1 cellular context compared by ENCODE assay signal in the genomic region with DNA sequence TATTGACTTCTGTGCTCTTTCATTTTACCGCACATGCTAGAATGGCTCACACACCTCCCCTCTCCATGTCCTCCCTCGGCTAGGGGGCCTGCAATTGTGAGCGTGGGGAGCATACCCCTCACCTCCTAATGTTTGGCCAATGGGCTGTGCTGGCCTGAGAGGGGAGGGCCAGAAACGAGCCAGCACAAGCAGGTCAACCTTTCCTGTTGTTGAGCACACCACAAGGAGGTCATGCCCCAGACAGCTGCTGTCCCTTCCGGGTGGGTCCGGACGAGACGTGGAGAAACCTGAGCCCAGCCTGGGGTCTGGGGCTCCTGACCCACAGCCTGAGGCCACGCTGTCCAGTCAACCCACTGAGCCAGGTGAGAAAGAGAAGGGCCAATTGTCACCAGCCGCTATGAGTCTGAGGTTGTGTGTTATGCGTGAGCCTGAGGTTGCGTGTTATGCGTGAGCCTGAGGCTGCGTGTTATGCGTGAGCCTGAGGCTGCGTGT.
TF ChIP-seq lines count a peak whose summit lies in the region.

No MANE protein-coding gene starts in this region.

TF ChIP-seq in GM23338, 12 proteins besides CTCF, POLR2A, EP300 and RAD21 (continued from another document):
- no peak for TF ChIP-seq EZH2 (IDR thresholded peaks at IDR 0.05; ENCODE audit: low read depth, unreplicated experiment)
